Comparison of ENCODE assay signal across 17 cellular contexts in genomic region chr2:43019025-43019367, GRCh38.
A peak's percentile ranks its signal among the peaks of the same experiment; 100 is the strongest.
DNase-seq lines count a peak whose midpoint lies in the region; ATAC-seq and TF ChIP-seq lines count a peak whose summit lies in the region.
"Had no signal": no experiment of that assay in that cellular context is flagged by ENCODE, and none has a peak within 500 bp of the region (broad histone marks: within the 10 kb centered on the region; RNA-seq: fewer than 3 reads in every experiment).

No MANE protein-coding gene starts in this region.

- H3K4me3 Mint-ChIP-seq in activated CD4-positive, alpha-beta T cell treated with anti-CD3 and anti-CD28 coated beads, Interleukin-2, amount 10 ng/mL, durations not matched to agents 7 days and 5 days, result no peak overlapping the region
- no peak overlapping the region for H3K4me3 Mint-ChIP-seq in activated CD4-positive, alpha-beta T cell treated with anti-CD3 and anti-CD28 coated beads, Interleukin-2, amount 10 ng/mL, durations not matched to agents 24 days and 14 days
- H3K4me3 Mint-ChIP-seq: memory B cell had no signal

- no peak overlapping the region for H3K4ac ChIP-seq in trophoblast cell (ENCODE audit: low read depth, low read length)

- no peak overlapping the region for H3K4me2 ChIP-seq in trophoblast cell (ENCODE audit: low read length)

- no peaks in the 10 kb centered on the region for H3K4me1 Mint-ChIP-seq in activated CD4-positive, alpha-beta T cell treated with anti-CD3 and anti-CD28 coated beads, Interleukin-2, amount 10 ng/mL, durations not matched to agents 7 days and 5 days
- no peaks in the 10 kb centered on the region for H3K4me1 Mint-ChIP-seq in activated CD4-positive, alpha-beta T cell treated with anti-CD3 and anti-CD28 coated beads, Interleukin-2, amount 10 ng/mL, durations not matched to agents 24 days and 14 days
- H3K4me1 Mint-ChIP-seq: memory B cell had no signal

- H2BK5ac ChIP-seq in trophoblast cell (ENCODE audit: low read depth, low read length, poor library complexity), result no peak overlapping the region

- H4K8ac ChIP-seq in trophoblast cell (ENCODE audit: low read depth, low read length), result peak overlapping the region; percentile 34

- H2BK12ac ChIP-seq in trophoblast cell (ENCODE audit: low read length), result peak overlapping the region; percentile 29

- H3K14ac ChIP-seq in trophoblast cell (ENCODE audit: low read length), result no peak overlapping the region

- H3K27ac Mint-ChIP-seq in activated CD4-positive, alpha-beta T cell treated with anti-CD3 and anti-CD28 coated beads, Interleukin-2, amount 10 ng/mL, durations not matched to agents 7 days and 5 days, result peak overlapping the region; percentile 42
- H3K27ac Mint-ChIP-seq in activated CD4-positive, alpha-beta T cell treated with anti-CD3 and anti-CD28 coated beads, Interleukin-2, amount 10 ng/mL, durations not matched to agents 24 days and 14 days, result no peak overlapping the region
- H3K27ac Mint-ChIP-seq: memory B cell had no signal

- H3K27me3 ChIP-seq in trophoblast cell (ENCODE audit: insufficient read depth, low read length) (no peaks in the 10 kb centered on the region), uterus (no peaks in the 10 kb centered on the region)

- H3K27ac ChIP-seq in trophoblast cell (ENCODE audit: low read depth, low read length) (no peak overlapping the region), uterus (peak overlapping the region; percentile 73 to 83)
- H3K27ac ChIP-seq: 22Rv1 had no signal

- POLR2A ChIA-PET in activated CD4-positive, alpha-beta T cell treated with anti-CD3 and anti-CD28 coated beads, Interleukin-2, amount 10 ng/mL, durations not matched to agents 7 days and 5 days (lab: Charles Lee), result interaction anchor here (0.6 kb wide), 1 partner anchor 436 kb away, joined by 3 read pairs; no protein-coding TSS in a partner anchor

- H3K27me3 Mint-ChIP-seq in activated CD4-positive, alpha-beta T cell treated with anti-CD3 and anti-CD28 coated beads, Interleukin-2, amount 10 ng/mL, durations not matched to agents 7 days and 5 days, result peaks cover 6% of the 10 kb centered on the region
- H3K27me3 Mint-ChIP-seq in activated CD4-positive, alpha-beta T cell treated with anti-CD3 and anti-CD28 coated beads, Interleukin-2, amount 10 ng/mL, durations not matched to agents 24 days and 14 days, result peaks cover 5% of the 10 kb centered on the region

- H2AK5ac ChIP-seq in trophoblast cell (ENCODE audit: low read length), result no peak overlapping the region

- no peak for DNase-seq in activated CD4-positive, alpha-beta T cell treated with anti-CD3 and anti-CD28 coated beads, Interleukin-2, amount 10 ng/mL, durations not matched to agents 7 days and 5 days
- no peak for DNase-seq in activated CD4-positive, alpha-beta T cell treated with anti-CD3 and anti-CD28 coated beads, Interleukin-2, amount 10 ng/mL, durations not matched to agents 24 days and 14 days
- no peak for DNase-seq in left ventricle myocardium superior
- DNase-seq in trophoblast cell, result no peak
- no peak for DNase-seq in uterus
- DNase-seq in stimulated activated CD4-positive, alpha-beta T cell treated with anti-CD3 and anti-CD28 coated beads, Interleukin-2, amount 100 ng/mL, for 24 hours, result no peak
- no peak for DNase-seq in activated effector memory CD4-positive, alpha-beta T cell treated with Interleukin-2 at 50 U/mL for 16 hours
- no peak for DNase-seq in MV-4-11 (lab: John Stamatoyannopoulos, UW)
- DNase-seq: activated naive CD4-positive, alpha-beta T cell treated with Interleukin-2 at 50 U/mL for 16 hours; effector CD4-positive, alpha-beta T cell; NCI-H1436; NCI-H226; SHP77 treated with DMSO at 0.1 percent for 48 hours; stimulated activated naive CD4-positive, alpha-beta T cell treated with Interleukin-2 at 50 U/mL for 16 hours had no signal

- H4K91ac ChIP-seq in trophoblast cell (ENCODE audit: low read depth, low read length), result peak overlapping the region; percentile 16

- H3K9ac ChIP-seq in trophoblast cell (ENCODE audit: low read length), result no peak overlapping the region

- intact Hi-C loops in activated CD4-positive, alpha-beta T cell treated with anti-CD3 and anti-CD28 coated beads, Interleukin-2, amount 10 ng/mL, durations not matched to agents 24 days and 14 days (cut with micrococcal nuclease), result no loop called here
- intact Hi-C loops in left ventricle myocardium superior (cut with micrococcal nuclease), result no loop called here
- intact Hi-C loops in uterus (cut with DNase I; ENCODE audit: low total_unique reads), result no loop called here

- no peak for TF ChIP-seq POLR2A in uterus (IDR thresholded peaks at IDR 0.05)

- H3K4me1 ChIP-seq in trophoblast cell (ENCODE audit: control insufficient read depth in 1 of 2, insufficient read depth in 2 of 2, low read length in 2 of 2) (peaks cover 8 to 20% of the 10 kb centered on the region in 2 experiments), uterus (peaks cover 0 to 6% of the 10 kb centered on the region in 2 donors)

- H3K36me3 ChIP-seq in trophoblast cell (ENCODE audit: control insufficient read depth in 1 of 2, insufficient read depth in 2 of 2, low read length in 2 of 2) (no peaks in the 10 kb centered on the region), uterus (no peaks in the 10 kb centered on the region)

- no peak overlapping the region for H4K12ac ChIP-seq in trophoblast cell (ENCODE audit: low read depth, low read length)

- no CpG with 5 or more reads among the region's 5 CpGs for WGBS in trophoblast cell (ENCODE audit: extremely low coverage, insufficient coverage, insufficient read length)

- H2BK120ac ChIP-seq in trophoblast cell (ENCODE audit: insufficient read depth, low read length, poor library complexity), result peak overlapping the region; percentile 65

- no peak overlapping the region for H2AFZ ChIP-seq in trophoblast cell (ENCODE audit: insufficient read depth, low read length, poor library complexity)

- peaks cover 16% of the 10 kb centered on the region for H3K9me3 Mint-ChIP-seq in activated CD4-positive, alpha-beta T cell treated with anti-CD3 and anti-CD28 coated beads, Interleukin-2, amount 10 ng/mL, durations not matched to agents 7 days and 5 days
- no peaks in the 10 kb centered on the region for H3K9me3 Mint-ChIP-seq in activated CD4-positive, alpha-beta T cell treated with anti-CD3 and anti-CD28 coated beads, Interleukin-2, amount 10 ng/mL, durations not matched to agents 24 days and 14 days

- peaks cover 9% of the 10 kb centered on the region for H3K9me3 ChIP-seq in trophoblast cell (ENCODE audit: insufficient read depth, low read depth, low read length)
- no peaks in the 10 kb centered on the region for H3K9me3 ChIP-seq in uterus

- no peak overlapping the region for H3K18ac ChIP-seq in trophoblast cell (ENCODE audit: low read length)

- no peak overlapping the region for H3K4me3 ChIP-seq in trophoblast cell (ENCODE audit: low read depth, low read length)
- H3K4me3 ChIP-seq in uterus, result no peak overlapping the region

- peaks cover 8% of the 10 kb centered on the region for H3K79me1 ChIP-seq in trophoblast cell (ENCODE audit: low read length)

- TF ChIP-seq CTCF in uterus (IDR thresholded peaks at IDR 0.05), result no peak

- ATAC-seq in left ventricle myocardium superior, result peak; percentile 46
- ATAC-seq: activated CD4-positive, CD25-positive, alpha-beta regulatory T cell treated with anti-CD3 and anti-CD28 coated beads, Interleukin-2, amount 50 U/mL, for 24 hours had no signal

- no peaks in the 10 kb centered on the region for H3K79me2 ChIP-seq in trophoblast cell (ENCODE audit: control insufficient read depth, insufficient read depth, low read length, poor library complexity)

- H3K36me3 Mint-ChIP-seq in activated CD4-positive, alpha-beta T cell treated with anti-CD3 and anti-CD28 coated beads, Interleukin-2, amount 10 ng/mL, durations not matched to agents 7 days and 5 days (ENCODE audit: low read depth), result peaks cover 3% of the 10 kb centered on the region
- peaks cover 2% of the 10 kb centered on the region for H3K36me3 Mint-ChIP-seq in activated CD4-positive, alpha-beta T cell treated with anti-CD3 and anti-CD28 coated beads, Interleukin-2, amount 10 ng/mL, durations not matched to agents 24 days and 14 days (ENCODE audit: low read depth)

- H3K23ac ChIP-seq in trophoblast cell (ENCODE audit: low read length), result no peak overlapping the region

- CTCF ChIA-PET in activated CD4-positive, alpha-beta T cell treated with anti-CD3 and anti-CD28 coated beads, Interleukin-2, amount 10 ng/mL, durations not matched to agents 7 days and 5 days (lab: Charles Lee), result interaction anchor here (0.6 kb wide), 1 partner anchor 498 kb away, joined by 3 read pairs; no protein-coding TSS in a partner anchor
